ENCODE assay signal across 8 cellular contexts in the genomic region with DNA sequence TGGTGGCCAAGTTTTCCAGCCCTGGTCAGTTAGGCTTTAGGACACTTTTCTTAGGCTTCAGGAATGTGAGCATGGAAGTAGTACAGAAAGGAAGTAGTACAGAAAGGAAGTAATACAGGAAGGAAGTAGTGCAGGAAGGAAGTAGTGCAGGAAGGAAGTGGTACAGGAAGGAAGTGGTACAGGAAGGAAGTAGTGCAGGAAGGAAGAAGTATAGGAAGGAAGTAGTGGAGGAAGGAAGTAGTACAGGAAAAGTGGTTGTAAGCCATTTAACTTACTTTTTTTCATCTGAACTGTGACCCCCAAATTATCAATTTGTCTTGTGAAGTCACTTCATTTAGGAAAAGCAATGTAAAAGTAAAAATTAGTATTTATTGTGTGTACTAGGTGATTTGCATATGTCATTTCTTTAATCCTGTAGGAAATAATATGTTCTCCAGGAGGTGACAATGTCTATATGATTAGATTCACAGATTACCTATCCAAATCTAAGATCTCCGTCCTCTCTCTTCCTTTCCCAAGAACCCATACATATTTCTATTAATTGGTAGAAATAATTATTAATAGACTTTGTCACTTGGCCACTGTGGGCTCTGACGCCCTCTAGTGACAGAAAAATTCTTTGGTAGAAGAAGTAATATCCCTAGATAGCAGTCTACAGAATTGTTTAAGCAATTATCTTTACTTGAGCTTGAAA. TPM values are rescaled to one million over a fixed set of nuclear protein-coding genes. Genes with fewer than 3 reads are reported as not detected.
DNase-seq lines count a peak whose midpoint lies in the region; ATAC-seq and TF ChIP-seq lines count a peak whose summit lies in the region.

No MANE protein-coding gene starts in this region.

- H3K9ac ChIP-seq in rectal smooth muscle tissue (ENCODE audit: low read length) = no peak overlapping the region

- H3K9me3 ChIP-seq in left ventricle myocardium inferior (replicated peaks) (no peaks in the 10 kb centered on the region), esophagus muscularis mucosa (no peaks in the 10 kb centered on the region)

- ATAC-seq in Right ventricle myocardium inferior (no peak), GM18498 (IDR thresholded peaks at IDR 0.05; ENCODE audit: unreplicated experiment) (no peak), GM21447 (IDR thresholded peaks at IDR 0.05; ENCODE audit: unreplicated experiment) (no peak)

- intact Hi-C loops in left ventricle myocardium inferior (cut with micrococcal nuclease) = loop anchor here (2.0 to 5.0 kb wide), 2 partner anchors 52 to 149 kb away; no protein-coding TSS in a partner anchor
- intact Hi-C loops in Right ventricle myocardium inferior (cut with DNase I) = loop anchor here (1.0 to 5.0 kb wide), 3 partner anchors 51 to 149 kb away; a partner anchor contains a TSS
- intact Hi-C loops in esophagus muscularis mucosa (cut with DNase I) = loop anchor here (2.0 kb wide), 1 partner anchor 52 kb away; no protein-coding TSS in a partner anchor

- H3K4me1 ChIP-seq in left ventricle myocardium inferior (peaks cover 71% of the 10 kb centered on the region), esophagus muscularis mucosa (peaks cover 4 to 84% (median 80%) of the 10 kb centered on the region in 4 donors), rectal smooth muscle tissue (ENCODE audit: control insufficient read depth, insufficient read depth, low read length) (peaks cover 22% of the 10 kb centered on the region)

- no peaks in the 10 kb centered on the region for H3K27me3 ChIP-seq in left ventricle myocardium inferior (ENCODE audit: low read depth)
- no peaks in the 10 kb centered on the region for H3K27me3 ChIP-seq in esophagus muscularis mucosa
- no peaks in the 10 kb centered on the region for H3K27me3 ChIP-seq in rectal smooth muscle tissue (ENCODE audit: control insufficient read depth, insufficient read depth, low read length)

- H3K27ac ChIP-seq in left ventricle myocardium inferior (replicated peaks) (peak overlapping the region; percentile 10), esophagus muscularis mucosa (replicated peaks in 1 of 4) (peak overlapping the region; percentile 49 to 87 (median 80)), rectal smooth muscle tissue (ENCODE audit: low read depth, low read length) (peak overlapping the region; percentile 56)

- H3K4me3 ChIP-seq in left ventricle myocardium inferior (no peak overlapping the region), esophagus muscularis mucosa (no peak overlapping the region), rectal smooth muscle tissue (ENCODE audit: low read length) (no peak overlapping the region)

- TF ChIP-seq CTCF in left ventricle myocardium inferior (IDR thresholded peaks at IDR 0.05; ENCODE audit: borderline replicate concordance) = peak; percentile 89
- peak; percentile 75 to 82 (median 81) for TF ChIP-seq CTCF in esophagus muscularis mucosa (IDR thresholded peaks at IDR 0.05)

- no peaks in the 10 kb centered on the region for H3K36me3 ChIP-seq in left ventricle myocardium inferior
- no peaks in the 10 kb centered on the region for H3K36me3 ChIP-seq in esophagus muscularis mucosa
- no peaks in the 10 kb centered on the region for H3K36me3 ChIP-seq in rectal smooth muscle tissue (ENCODE audit: control insufficient read depth, insufficient read depth, low read length)

- no peak for TF ChIP-seq EP300 in esophagus muscularis mucosa (IDR thresholded peaks at IDR 0.05)

- DNase-seq in left ventricle myocardium inferior (no peak), Right ventricle myocardium inferior (ENCODE audit: missing footprints) (no peak), OCI-M1 (lab: John Stamatoyannopoulos, UW) (peak; percentile 77), esophagus muscularis mucosa (ENCODE audit: extremely low spot score) (no peak), COR-L47 (lab: John Stamatoyannopoulos, UW) (no peak)

- TF ChIP-seq POLR2A in esophagus muscularis mucosa (IDR thresholded peaks at IDR 0.05; ENCODE audit: low read depth) = no peak

- 15% methylated on average over 2 of the region's 2 CpGs for WGBS in esophagus muscularis mucosa

RNA-seq across cellular contexts. Expression of a gene that starts 3.9 kb away (rescaled TPM):
- total RNA-seq in left ventricle myocardium inferior = 3.7 TPM
- 4.7 TPM for total RNA-seq in Right ventricle myocardium inferior
- total RNA-seq in esophagus muscularis mucosa = 10 to 100 TPM; 16.6 to 27.5 (median 18.7) TPM

RNA-seq across cellular contexts. Expression of a gene that starts 34.1 kb away (rescaled TPM):
- total RNA-seq in left ventricle myocardium inferior = 89.4 TPM
- 75.2 TPM for total RNA-seq in Right ventricle myocardium inferior
- 1,000 to 10,000 TPM; 6,391 to 8,723 (median 8,539) TPM for total RNA-seq in esophagus muscularis mucosa

Comparison
In these comparisons a context has a peak if more than half of its experiments do, and no peak if none do; other contexts are left out.
1. H3K27ac ChIP-seq: peak in every context shown above with its lines; median percentile 80 in esophagus muscularis mucosa; 56 in rectal smooth muscle tissue; 10 in left ventricle myocardium inferior.
2. RNA of a gene that starts 34.1 kb away (total RNA-seq): 6,391 to 8,723 TPM in esophagus muscularis mucosa; 89.4 TPM in left ventricle myocardium inferior (single experiment) and 75.2 TPM in Right ventricle myocardium inferior (single experiment); every median in the first group is over 10 times any median in the second.